Comparison of ENCODE assay signal across 8 cellular contexts in the genomic region with DNA sequence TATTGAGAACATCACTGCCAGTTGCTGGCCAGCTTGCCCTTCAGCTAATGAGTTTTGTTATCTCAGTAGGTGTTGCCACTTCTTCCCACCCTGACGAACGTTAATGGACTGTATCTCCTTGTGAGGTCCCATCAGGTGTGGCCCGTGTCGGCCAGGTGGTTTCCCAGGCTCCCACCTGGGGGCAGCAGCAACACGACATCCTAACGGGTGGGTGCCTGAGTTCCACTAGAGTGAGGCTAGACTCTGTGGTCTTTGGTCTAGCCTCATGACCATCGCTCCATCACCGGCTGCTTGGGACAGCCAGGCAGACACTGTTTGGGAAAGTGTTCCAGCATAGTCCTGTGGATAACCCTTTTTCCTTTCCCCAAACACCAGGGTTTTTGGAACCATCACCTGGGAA. TPM values are rescaled to one million over a fixed set of nuclear protein-coding genes. Genes with fewer than 3 reads are reported as not detected.
DNase-seq lines count a peak whose midpoint lies in the region; ATAC-seq, FAIRE-seq and TF ChIP-seq lines count a peak whose summit lies in the region.

No MANE protein-coding gene starts in this region.

- peak overlapping the region in 1 of 2 experiments; percentile 88; a peak in 3 of 4 replicates for H3K9ac ChIP-seq in K562 (ENCODE audit: insufficient read depth in 1 of 2, low read depth in 2 of 2, low read length in 2 of 2)

- H3K4me2 ChIP-seq in K562 (ENCODE audit: insufficient read depth, low read length): no peak overlapping the region
- no peak overlapping the region for H3K4me2 ChIP-seq in osteoblast (ENCODE audit: insufficient read depth, low read length)

- H3K9me3 ChIP-seq in K562 (replicated peaks; ENCODE audit: control insufficient read depth, insufficient read depth, low read depth, low read length) (no peaks in the 10 kb centered on the region), osteoblast (ENCODE audit: low read depth, low read length) (no peaks in the 10 kb centered on the region)

- TF ChIP-seq RAD21 in K562 (CRISPR knock-in tag; conservative IDR thresholded peaks at IDR 0.05 in 1 of 2, IDR thresholded peaks at IDR 0.05 in 1 of 2): peak in 1 of 2 experiments; percentile 47; a peak in 2 of 4 replicates

- WGBS in K562 (ENCODE audit: insufficient coverage, low coverage, missing lambda C conversion rate): 49% methylated on average over 8 of the region's 8 CpGs

- no peak overlapping the region for H3K4me3 ChIP-seq in K562
- no peak overlapping the region for H3K4me3 ChIP-seq in osteoblast (ENCODE audit: insufficient read depth, low read length)

- H3K27ac ChIP-seq in K562 (ENCODE audit: extremely low read depth, low read depth, low read length) (peak overlapping the region; percentile 86), osteoblast (ENCODE audit: low read depth, low read length) (peak overlapping the region; percentile 60)

- H3K27me3 ChIP-seq in K562 (ENCODE audit: control insufficient read depth in 2 of 2, insufficient read depth in 2 of 2, low read length in 2 of 2) (no peaks in the 10 kb centered on the region), osteoblast (ENCODE audit: insufficient read depth, low read length) (no peaks in the 10 kb centered on the region)

- CTCF ChIA-PET in GM10248 (lab: Yijun Ruan, JAX) (interaction anchor here (0.8 to 3.2 kb wide), 4 partner anchors 13 to 159 kb away, joined by 3 to 19 read pairs (median 4); partner anchors contain the start of gene LCMT1), K562 (lab: Yijun Ruan, JAX; ENCODE audit: low intra/inter-chr PET ratio) (no interaction called here)

- no peak for TF ChIP-seq POLR2A in K562 (conservative IDR thresholded peaks at IDR 0.05)

- H3K4me1 ChIP-seq in K562 (replicated peaks in 1 of 2; ENCODE audit: control insufficient read depth in 2 of 2, insufficient read depth in 2 of 2, low read length in 2 of 2) (peaks cover 14 to 18% of the 10 kb centered on the region in 2 experiments), osteoblast (ENCODE audit: insufficient read depth, low read length) (peaks cover 26% of the 10 kb centered on the region)

- in situ Hi-C loops in K562 (cut with MboI): no loop called here

- no peak for TF ChIP-seq EP300 in K562 (IDR thresholded peaks at IDR 0.05; ENCODE audit: low read length)

- ATAC-seq in HG02759 (IDR thresholded peaks at IDR 0.05; ENCODE audit: unreplicated experiment): peak; percentile 32
- peak; percentile 29 for ATAC-seq in K562
- no peak for ATAC-seq in GM18519 (IDR thresholded peaks at IDR 0.05; ENCODE audit: low FRiP score, unreplicated experiment)
- ATAC-seq in GM19035 (IDR thresholded peaks at IDR 0.05; ENCODE audit: unreplicated experiment): no peak

- intact Hi-C loops in K562 (cut with micrococcal nuclease): loop anchor here (1.0 kb wide), 1 partner anchor 41 kb away; no protein-coding TSS in a partner anchor

- no TSS peak for BruUV-seq in K562 (replicated peaks; lab: Mats Ljungman, UMichigan)

- POLR2A ChIA-PET in GM10248 (lab: Yijun Ruan, JAX): no interaction called here
- POLR2A ChIA-PET in K562 (lab: Yijun Ruan, JAX): no interaction called here

- H3K79me2 ChIP-seq in K562 (ENCODE audit: control insufficient read depth, insufficient read depth, low read length): peaks cover 4% of the 10 kb centered on the region; the same call in 1 of the 3 replicates
- no peaks in the 10 kb centered on the region for H3K79me2 ChIP-seq in osteoblast (ENCODE audit: insufficient read depth, low read length)

- H2AFZ ChIP-seq in K562 (ENCODE audit: low read depth, low read length): peak overlapping the region; percentile 97
- peak overlapping the region; percentile 81 for H2AFZ ChIP-seq in osteoblast (ENCODE audit: low read length)

- no peaks in the 10 kb centered on the region for H3K9me1 ChIP-seq in K562 (ENCODE audit: control insufficient read depth, insufficient read depth, low read length)

- H4K20me1 ChIP-seq in K562 (replicated peaks; ENCODE audit: control insufficient read depth, insufficient read depth, low read length) (no peaks in the 10 kb centered on the region), osteoblast (ENCODE audit: insufficient read depth, low read length) (no peaks in the 10 kb centered on the region)

- peak; percentile 36 for TF ChIP-seq CTCF in GM10248 (IDR thresholded peaks at IDR 0.05; ENCODE audit: control extremely low read depth, extremely low read depth, low read depth, missing control alignments)
- TF ChIP-seq CTCF in K562 (IDR thresholded peaks at IDR 0.05 in 2 of 3, conservative IDR thresholded peaks at IDR 0.05 in 1 of 3; ENCODE audit: insufficient read depth in 2 of 3, low read depth in 1 of 3, low read length in 3 of 3): peak; percentile 23 to 45 (median 41); a peak in 2 of 6 replicates
- no peak for TF ChIP-seq CTCF in osteoblast (IDR thresholded peaks at IDR 0.05; ENCODE audit: extremely low read depth, low read depth, low read length)

- no peak for FAIRE-seq in K562 (lab: Jason Lieb, UNC)

- DNase-seq in GM10248 (ENCODE audit: extremely low spot score): peak; percentile 59
- peak in 3 of 4 experiments; percentile 27 to 55 (median 37) for DNase-seq in K562 (ENCODE audit: extremely low read depth in 1 of 4, low spot score in 3 of 4)
- no peak for DNase-seq in osteoblast (ENCODE audit: insufficient read length, low spot score, missing footprints)
- no peak for DNase-seq in activated effector memory CD4-positive, alpha-beta T cell treated with Interleukin-2 at 50 U/mL for 16 hours
- DNase-seq in GF-D8 (lab: John Stamatoyannopoulos, UW): no peak

- H3K36me3 ChIP-seq in K562 (ENCODE audit: control insufficient read depth, insufficient read depth, low read length) (no peaks in the 10 kb centered on the region), osteoblast (ENCODE audit: insufficient read depth, low read length) (no peaks in the 10 kb centered on the region)

TF ChIP-seq in K562, 482 proteins besides CTCF, POLR2A, EP300 and RAD21 (continues in another document):
- TF ChIP-seq TRIM24 (IDR thresholded peaks at IDR 0.05) (no peak), FOXA3 (CRISPR knock-in tag; conservative IDR thresholded peaks at IDR 0.05 in 1 of 2, IDR thresholded peaks at IDR 0.05 in 1 of 2) (no peak), ZKSCAN3 (CRISPR knock-in tag; IDR thresholded peaks at IDR 0.05) (peak; percentile 90; the same call in 1 of the 2 replicates), FOXJ2 (tag; IDR thresholded peaks at IDR 0.05) (no peak), ZBTB7A (IDR thresholded peaks at IDR 0.05; ENCODE audit: borderline replicate concordance, control insufficient read depth, low read depth, low read length) (peak; percentile 33; the same call in 1 of the 2 replicates), GMEB1 (CRISPR knock-in tag; IDR thresholded peaks at IDR 0.05) (no peak)

RNA-seq across cellular contexts. Expression of gene LCMT1, which starts 45.6 kb away (rescaled TPM):
- 33.7 and 47.4 TPM in 2 replicates for total RNA-seq in K562 (2011; cell fraction: chromatin; rRNA removed; ENCODE audit: low replicate concordance)
- total RNA-seq in K562 (2011; cell fraction: nucleolus; rRNA removed): 26.7 and 33.5 TPM in 2 replicates
- 36.5 and 39.2 TPM in 2 replicates for total RNA-seq in K562 (2011; cell fraction: nucleoplasm; rRNA removed)
- total RNA-seq in K562 (2014; rRNA removed) (26.2 and 32.3 TPM in 2 replicates), K562 (2014; rRNA removed; fragmentation: Illumina TruSeq; extraction: Trizol) (20.0 and 21.4 TPM in 2 replicates), K562 (2015; rRNA removed; fragmentation: Illumina TruSeq; extraction: Trizol) (20.8 and 21.7 TPM in 2 replicates), K562 (2021) (35.3 and 42.8 TPM in 2 replicates), osteoblast (35.5 and 39.5 TPM in 2 replicates)
- polyA plus RNA-seq in K562 (2011; rRNA removed) (29.6 and 31.2 TPM in 2 replicates), K562 (2014; fragmentation: Illumina TruSeq; extraction: Trizol) (32.5 and 42.0 TPM in 2 replicates), K562 (2014; fragmentation: Nextera tagmentation; extraction: Ambion mirVana) (10 to 100 TPM; 34.2 to 42.8 TPM), K562 (2014; rRNA removed) (22.3 and 22.9 TPM in 2 replicates)
- 15.3 and 25.4 TPM in 2 replicates for polyA plus RNA-seq in K562 (2011; cell fraction: cytosol; rRNA removed)
- 20.8 and 22.0 TPM in 2 replicates for polyA plus RNA-seq in K562 (2011; cell fraction: nucleus; rRNA removed)
- polyA plus RNA-seq in K562 (2012): 41.7 and 44.4 TPM in 2 replicates
- 49.2 and 53.4 TPM in 2 replicates for polyA minus RNA-seq in K562 (2011; rRNA and poly(A)+ RNA removed)
- 19.9 and 24.8 TPM in 2 replicates for polyA minus RNA-seq in K562 (2011; cell fraction: cytosol; rRNA and poly(A)+ RNA removed)
- polyA minus RNA-seq in K562 (2011; cell fraction: nucleus; rRNA and poly(A)+ RNA removed): 11.2 and 25.0 TPM in 2 replicates

RNA-seq across cellular contexts. Expression of gene ARHGAP17, which starts 50.7 kb away (rescaled TPM):
- total RNA-seq in K562 (2011; cell fraction: chromatin; rRNA removed; ENCODE audit: low replicate concordance): 86.7 and 111 TPM in 2 replicates
- total RNA-seq in K562 (2011; cell fraction: nucleolus; rRNA removed): 35.9 and 49.1 TPM in 2 replicates
- total RNA-seq in K562 (2011; cell fraction: nucleoplasm; rRNA removed): 72.0 and 106 TPM in 2 replicates
- 10.9 and 14.4 TPM in 2 replicates for total RNA-seq in K562 (2014; rRNA removed)
- total RNA-seq in K562 (2014; rRNA removed; fragmentation: Illumina TruSeq; extraction: Trizol): 13.6 and 14.0 TPM in 2 replicates
- total RNA-seq in K562 (2015; rRNA removed; fragmentation: Illumina TruSeq; extraction: Trizol): 10.4 and 14.4 TPM in 2 replicates
- 39.5 and 45.1 TPM in 2 replicates for total RNA-seq in K562 (2021)
- 9.9 and 10.6 TPM in 2 replicates for polyA plus RNA-seq in K562 (2011; rRNA removed)
- 8.3 and 9.3 TPM in 2 replicates for polyA plus RNA-seq in K562 (2011; cell fraction: cytosol; rRNA removed)
- 27.4 and 27.8 TPM in 2 replicates for polyA plus RNA-seq in K562 (2011; cell fraction: nucleus; rRNA removed)
- 19.4 and 26.5 TPM in 2 replicates for polyA plus RNA-seq in K562 (2012)
- 32.7 and 41.5 TPM in 2 replicates for polyA plus RNA-seq in K562 (2014; fragmentation: Illumina TruSeq; extraction: Trizol)
- polyA plus RNA-seq in K562 (2014; fragmentation: Nextera tagmentation; extraction: Ambion mirVana): 1 to 10 TPM; 5.8 to 8.0 TPM
- 18.1 and 22.8 TPM in 2 replicates for polyA plus RNA-seq in K562 (2014; rRNA removed)
- polyA minus RNA-seq in K562 (2011; rRNA and poly(A)+ RNA removed): 23.2 and 25.8 TPM in 2 replicates
- polyA minus RNA-seq in K562 (2011; cell fraction: cytosol; rRNA and poly(A)+ RNA removed): 13.8 and 19.8 TPM in 2 replicates
- 16.4 and 22.4 TPM in 2 replicates for polyA minus RNA-seq in K562 (2011; cell fraction: nucleus; rRNA and poly(A)+ RNA removed)
- 34.7 and 40.1 TPM in 2 replicates for total RNA-seq in osteoblast

Comparison
In these comparisons a context has a peak if more than half of its experiments do, and no peak if none do; other contexts are left out.
1. DNase-seq: peak in GM10248 (single experiment) and K562 (3 of 4); none in osteoblast (single experiment), activated effector memory CD4-positive, alpha-beta T cell treated with Interleukin-2 at 50 U/mL for 16 hours (single experiment) and GF-D8 (single experiment).
2. ATAC-seq: peak in HG02759 (single experiment) and K562 (single experiment); none in GM18519 (single experiment) and GM19035 (single experiment).